1 cellular context compared by ENCODE assay signal in genomic region chr6:105890521-105891244, GRCh38.
TF ChIP-seq lines count a peak whose summit lies in the region.

No MANE protein-coding gene starts in this region.

TF ChIP-seq in WTC11, 78 proteins besides CTCF, POLR2A, EP300 and RAD21 (continued from another document):
- TF ChIP-seq ARID4B (CRISPR knock-in tag; IDR thresholded peaks at IDR 0.05; ENCODE audit: borderline replicate concordance) = no peak
- no peak for TF ChIP-seq ZNF396 (CRISPR knock-in tag; IDR thresholded peaks at IDR 0.05; ENCODE audit: borderline replicate concordance)
- no peak for TF ChIP-seq ERG (CRISPR knock-in tag; IDR thresholded peaks at IDR 0.05)
- TF ChIP-seq HMGXB4 (CRISPR knock-in tag; IDR thresholded peaks at IDR 0.05) = no peak
- TF ChIP-seq ATF3 (CRISPR knock-in tag; conservative IDR thresholded peaks at IDR 0.05) = no peak
- TF ChIP-seq ZNF281 (CRISPR knock-in tag; IDR thresholded peaks at IDR 0.05) = no peak
- TF ChIP-seq CREM (CRISPR knock-in tag; IDR thresholded peaks at IDR 0.05) = no peak
- no peak for TF ChIP-seq AFF4 (CRISPR knock-in tag; IDR thresholded peaks at IDR 0.05; ENCODE audit: borderline replicate concordance)
- TF ChIP-seq SOX15 (CRISPR knock-in tag; IDR thresholded peaks at IDR 0.05) = no peak
- no peak for TF ChIP-seq USF2 (CRISPR knock-in tag; IDR thresholded peaks at IDR 0.05)
- TF ChIP-seq PREB (CRISPR knock-in tag; IDR thresholded peaks at IDR 0.05; ENCODE audit: borderline replicate concordance) = no peak
- TF ChIP-seq MAX (CRISPR knock-in tag; IDR thresholded peaks at IDR 0.05) = no peak
- TF ChIP-seq ZNF532 (CRISPR knock-in tag; IDR thresholded peaks at IDR 0.05; ENCODE audit: borderline replicate concordance) = no peak
